Comparison of ENCODE assay signal across 9 cellular contexts in the genomic region with DNA sequence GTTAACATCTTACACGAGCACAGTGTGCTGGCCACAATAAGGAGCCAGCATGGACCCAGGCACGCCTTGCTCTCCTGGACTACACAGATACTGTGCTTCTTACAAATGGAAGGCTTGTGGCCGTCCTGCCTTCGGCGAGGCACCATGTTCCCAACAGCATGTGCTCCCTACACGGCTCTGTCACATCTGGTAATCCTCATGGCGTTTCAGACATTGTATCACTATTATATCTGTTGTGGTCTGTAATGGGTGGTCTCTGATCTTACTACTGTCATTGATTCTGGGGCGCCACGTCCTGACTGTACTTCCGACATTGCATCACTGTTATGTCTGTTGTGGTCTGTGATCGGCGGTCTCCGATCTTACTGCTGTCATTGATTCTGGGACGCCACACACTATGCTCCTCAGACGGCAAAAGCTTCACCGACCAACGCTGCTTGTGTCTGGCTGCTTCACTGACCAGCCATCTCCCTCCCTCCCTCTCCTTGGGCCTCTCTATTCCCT.
DNase-seq lines count a peak whose midpoint lies in the region; ATAC-seq and TF ChIP-seq lines count a peak whose summit lies in the region.
"Had no signal": no experiment of that assay in that cellular context is flagged by ENCODE, and none has a peak within 500 bp of the region (broad histone marks: within the 10 kb centered on the region; RNA-seq: fewer than 3 reads in every experiment).

No MANE protein-coding gene starts in this region.

- H3K4me2 ChIP-seq in smooth muscle cell: peak overlapping the region; percentile 42

- H3K9me3 ChIP-seq in smooth muscle cell (replicated peaks; ENCODE audit: low read depth): no peaks in the 10 kb centered on the region

- H3K4me1 ChIP-seq in smooth muscle cell (ENCODE audit: low read depth): no peaks in the 10 kb centered on the region

- peak; percentile 77 for ATAC-seq in activated CD8-positive, alpha-beta T cell treated with anti-CD3 and anti-CD28 coated beads, Interleukin-2, amount 10 ng/mL, durations not matched to agents 7 days and 5 days

- TF ChIP-seq CTCF in HFFc6 (IDR thresholded peaks at IDR 0.05): no peak
- no peak for TF ChIP-seq CTCF in smooth muscle cell (IDR thresholded peaks at IDR 0.05; ENCODE audit: borderline replicate concordance, insufficient read depth, poor library complexity, severe bottlenecking)
- TF ChIP-seq CTCF in GM13976 (IDR thresholded peaks at IDR 0.05; ENCODE audit: borderline replicate concordance, control extremely low read depth, extremely low read depth, insufficient read depth, missing control alignments): no peak

- POLR2A ChIA-PET in activated CD8-positive, alpha-beta T cell treated with anti-CD3 and anti-CD28 coated beads, Interleukin-2, amount 10 ng/mL, durations not matched to agents 7 days and 5 days (lab: Charles Lee): interaction anchor here (0.7 to 1.7 kb wide), 3 partner anchors 25 to 97 kb away, joined by 3 to 4 read pairs (median 3); no protein-coding TSS in a partner anchor

- no peak overlapping the region for H2AFZ ChIP-seq in smooth muscle cell (ENCODE audit: low read depth)

- intact Hi-C loops in cardiac septum (cut with DNase I): no loop called here

- in situ Hi-C loops in GM13976 (cut with MboI; ENCODE audit: low sequenced_read_pairs, unreplicated experiment): no loop called here

- H3K36me3 Mint-ChIP-seq in HFFc6 (ENCODE audit: low read depth): peaks cover 7% of the 10 kb centered on the region
- peaks cover 14% of the 10 kb centered on the region for H3K36me3 Mint-ChIP-seq in activated CD8-positive, alpha-beta T cell treated with anti-CD3 and anti-CD28 coated beads, Interleukin-2, amount 10 ng/mL, durations not matched to agents 7 days and 5 days (ENCODE audit: low read depth)

- no peaks in the 10 kb centered on the region for H3K27me3 ChIP-seq in smooth muscle cell (ENCODE audit: low read depth)

- H3F3A ChIP-seq in smooth muscle cell (ENCODE audit: low read depth): no peaks in the 10 kb centered on the region

- CTCF ChIA-PET in activated CD8-positive, alpha-beta T cell treated with anti-CD3 and anti-CD28 coated beads, Interleukin-2, amount 10 ng/mL, durations not matched to agents 7 days and 5 days (lab: Charles Lee): interaction anchor here (1.2 to 2.9 kb wide), 3 partner anchors 62 to 311 kb away, joined by 4 to 7 read pairs (median 4); no protein-coding TSS in a partner anchor

- no peak overlapping the region for H3K9ac ChIP-seq in smooth muscle cell (ENCODE audit: low read depth)

- peak overlapping the region; percentile 70 for H3K27ac Mint-ChIP-seq in HFFc6
- peak overlapping the region; percentile 80 for H3K27ac Mint-ChIP-seq in activated CD8-positive, alpha-beta T cell treated with anti-CD3 and anti-CD28 coated beads, Interleukin-2, amount 10 ng/mL, durations not matched to agents 7 days and 5 days

- peaks cover 1% of the 10 kb centered on the region; the same call in 1 of the 2 replicates for H3K27me3 Mint-ChIP-seq in HFFc6 (ENCODE audit: insufficient read depth)
- H3K27me3 Mint-ChIP-seq in activated CD8-positive, alpha-beta T cell treated with anti-CD3 and anti-CD28 coated beads, Interleukin-2, amount 10 ng/mL, durations not matched to agents 7 days and 5 days (ENCODE audit: low read depth): no peaks in the 10 kb centered on the region

- no peak overlapping the region for H3K27ac ChIP-seq in smooth muscle cell (ENCODE audit: low read depth)

- 72% methylated on average over 17 of the region's 17 CpGs for WGBS in smooth muscle cell (ENCODE audit: low lambda C conversion rate)

- H3K36me3 ChIP-seq in smooth muscle cell (ENCODE audit: low read depth): no peaks in the 10 kb centered on the region

- peak overlapping the region; percentile 0 for H3K4me3 ChIP-seq in smooth muscle cell

- peaks cover 4% of the 10 kb centered on the region; the same call in 1 of the 2 replicates for H3K9me3 Mint-ChIP-seq in HFFc6
- no peaks in the 10 kb centered on the region for H3K9me3 Mint-ChIP-seq in activated CD8-positive, alpha-beta T cell treated with anti-CD3 and anti-CD28 coated beads, Interleukin-2, amount 10 ng/mL, durations not matched to agents 7 days and 5 days (ENCODE audit: insufficient read depth)

- H3K4me1 Mint-ChIP-seq in HFFc6 (ENCODE audit: low read depth): peaks cover 20% of the 10 kb centered on the region
- H3K4me1 Mint-ChIP-seq in activated CD8-positive, alpha-beta T cell treated with anti-CD3 and anti-CD28 coated beads, Interleukin-2, amount 10 ng/mL, durations not matched to agents 7 days and 5 days (ENCODE audit: low read depth): peaks cover 50% of the 10 kb centered on the region

- H3K4me3 Mint-ChIP-seq in HFFc6: peak overlapping the region; percentile 69
- H3K4me3 Mint-ChIP-seq in activated CD8-positive, alpha-beta T cell treated with anti-CD3 and anti-CD28 coated beads, Interleukin-2, amount 10 ng/mL, durations not matched to agents 7 days and 5 days: peak overlapping the region; percentile 74

- peaks cover 8% of the 10 kb centered on the region for H4K20me1 ChIP-seq in smooth muscle cell (ENCODE audit: low read depth)

- H3K79me2 ChIP-seq in smooth muscle cell (ENCODE audit: low read depth): no peaks in the 10 kb centered on the region

- DNase-seq in HFFc6 (no peak), cardiac septum (ENCODE audit: low spot score) (peak; percentile 53), smooth muscle cell (lab: John Stamatoyannopoulos, UW; ENCODE audit: unreplicated experiment) (no peak), CD1c-positive myeloid dendritic cell (ENCODE audit: extremely low spot score) (no peak), HCEC 1CT (no peak), GM13976 (ENCODE audit: low spot score) (no peak), NCI-H2196 (lab: John Stamatoyannopoulos, UW; ENCODE audit: unreplicated experiment) (no peak)
- DNase-seq in activated CD8-positive, alpha-beta T cell treated with anti-CD3 and anti-CD28 coated beads, Interleukin-2, amount 10 ng/mL, durations not matched to agents 7 days and 5 days: peak; percentile 74
- DNase-seq: NCI-H524 treated with DMSO at 0.1 percent for 48 hours had no signal

Comparison
In these comparisons a context has a peak if more than half of its experiments do, and no peak if none do; other contexts are left out.
1. DNase-seq: peak in activated CD8-positive, alpha-beta T cell treated with anti-CD3 and anti-CD28 coated beads, Interleukin-2, amount 10 ng/mL, durations not matched to agents 7 days and 5 days (single experiment) and cardiac septum (single experiment); none in HFFc6 (single experiment), smooth muscle cell (single experiment), CD1c-positive myeloid dendritic cell (single experiment), HCEC 1CT (single experiment), GM13976 (single experiment) and NCI-H2196 (single experiment).